In the genomic region with DNA sequence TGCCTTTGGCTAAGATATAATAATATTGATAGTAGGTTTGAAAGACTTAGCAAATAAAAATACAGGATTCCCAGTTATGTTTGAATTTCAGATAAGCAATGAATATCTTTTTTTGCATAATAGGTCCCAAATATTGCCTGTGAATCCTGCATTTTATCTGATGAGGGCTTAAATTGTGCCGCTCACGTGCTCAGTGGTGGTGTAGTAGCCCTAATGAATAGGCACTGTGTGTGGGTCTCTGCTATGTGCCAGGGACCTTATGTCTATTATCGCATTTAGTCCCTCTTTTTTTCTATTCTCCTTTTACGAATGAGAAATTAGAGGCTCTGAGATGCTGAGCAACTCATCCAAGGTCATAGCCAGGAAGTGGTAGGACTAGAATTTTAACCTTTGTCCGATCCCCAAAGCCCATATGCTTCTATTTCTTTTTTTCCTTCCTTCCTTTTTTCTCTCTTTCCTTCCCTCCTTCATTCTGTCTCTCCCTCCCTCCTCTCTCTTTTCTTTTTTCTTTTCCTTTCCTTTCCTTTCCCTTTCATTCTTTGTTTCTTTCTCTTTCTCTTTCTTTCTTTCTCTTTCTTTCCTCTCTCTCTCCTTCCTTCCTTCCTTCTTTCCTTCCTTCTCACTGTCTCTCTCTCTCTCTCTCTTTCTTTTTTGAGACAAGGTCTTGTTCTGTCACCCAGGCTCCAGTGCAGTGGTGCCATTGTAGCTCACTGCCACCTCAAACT, we compare ENCODE assay signal across 19 cellular contexts. TPM values are rescaled to one million over a fixed set of nuclear protein-coding genes. Genes with fewer than 3 reads are reported as not detected.
DNase-seq lines count a peak whose midpoint lies in the region; ATAC-seq and TF ChIP-seq lines count a peak whose summit lies in the region.
"Had no signal": no experiment of that assay in that cellular context is flagged by ENCODE, and none has a peak within 500 bp of the region (broad histone marks: within the 10 kb centered on the region; RNA-seq: fewer than 3 reads in every experiment).

No MANE protein-coding gene starts in this region.

- H3K9me3 Mint-ChIP-seq in activated CD8-positive, alpha-beta memory T cell treated with anti-CD3 and anti-CD28 coated beads, Interleukin-2, amount 10 ng/mL, durations not matched to agents 7 days and 5 days (ENCODE audit: low read depth) = no peaks in the 10 kb centered on the region
- 0 out of 2 replicates have a peak, but pooled peaks cover 3% of the 10 kb centered on the region for H3K9me3 Mint-ChIP-seq in WTC11
- no peaks in the 10 kb centered on the region for H3K9me3 Mint-ChIP-seq in stimulated activated effector memory CD8-positive, alpha-beta T cell treated with anti-CD3 and anti-CD28 coated beads, Interleukin-12 subunit alpha, Interleukin-12 subunit beta, amount 100 ng/mL, for 72 hours
- H3K9me3 Mint-ChIP-seq: activated T-cell treated with anti-CD3 and anti-CD28 coated beads, Interleukin-2, amount 50 U/mL, for 4 hours had no signal

- peak overlapping the region; percentile 63 for H3K27ac ChIP-seq in iPS-20b (ENCODE audit: low read length)
- H3K27ac ChIP-seq: stomach had no signal

- peaks cover 55% of the 10 kb centered on the region for H3K4me1 Mint-ChIP-seq in activated CD8-positive, alpha-beta memory T cell treated with anti-CD3 and anti-CD28 coated beads, Interleukin-2, amount 10 ng/mL, durations not matched to agents 7 days and 5 days
- H3K4me1 Mint-ChIP-seq in WTC11 = peaks cover 42% of the 10 kb centered on the region
- H3K4me1 Mint-ChIP-seq in stimulated activated effector memory CD8-positive, alpha-beta T cell treated with anti-CD3 and anti-CD28 coated beads, Interleukin-12 subunit alpha, Interleukin-12 subunit beta, amount 100 ng/mL, for 72 hours = peaks cover 58% of the 10 kb centered on the region

- POLR2A ChIA-PET in WTC11 (lab: Charles Lee) = interaction anchor here (0.8 to 1.0 kb wide), 2 partner anchors 8 to 46 kb away, joined by 3 read pairs; no protein-coding TSS in a partner anchor

- peaks cover 5% of the 10 kb centered on the region for H3K27me3 Mint-ChIP-seq in activated CD8-positive, alpha-beta memory T cell treated with anti-CD3 and anti-CD28 coated beads, Interleukin-2, amount 10 ng/mL, durations not matched to agents 7 days and 5 days
- H3K27me3 Mint-ChIP-seq in WTC11 (ENCODE audit: low read depth) = no peaks in the 10 kb centered on the region

- H3K4me3 Mint-ChIP-seq in activated CD8-positive, alpha-beta memory T cell treated with anti-CD3 and anti-CD28 coated beads, Interleukin-2, amount 10 ng/mL, durations not matched to agents 7 days and 5 days = no peak overlapping the region
- H3K4me3 Mint-ChIP-seq in WTC11 = no peak overlapping the region
- no peak overlapping the region for H3K4me3 Mint-ChIP-seq in stimulated activated effector memory CD8-positive, alpha-beta T cell treated with anti-CD3 and anti-CD28 coated beads, Interleukin-12 subunit alpha, Interleukin-12 subunit beta, amount 100 ng/mL, for 72 hours
- H3K4me3 Mint-ChIP-seq: activated CD4-positive, alpha-beta T cell treated with anti-CD3 and anti-CD28 coated beads for 36 hours; activated T-cell treated with anti-CD3 and anti-CD28 coated beads, Interleukin-2, amount 50 U/mL, for 4 hours had no signal

- no peak for ATAC-seq in activated CD8-positive, alpha-beta memory T cell treated with anti-CD3 and anti-CD28 coated beads, Interleukin-2, amount 10 ng/mL, durations not matched to agents 7 days and 5 days
- ATAC-seq in WTC11 (no peak), GM19324 (IDR thresholded peaks at IDR 0.05; ENCODE audit: low FRiP score, unreplicated experiment) (no peak)
- no peak for ATAC-seq in stimulated activated effector memory CD8-positive, alpha-beta T cell treated with anti-CD3 and anti-CD28 coated beads, Interleukin-12 subunit alpha, Interleukin-12 subunit beta, amount 100 ng/mL, for 72 hours
- ATAC-seq: activated CD4-positive, alpha-beta T cell treated with anti-CD3 and anti-CD28 coated beads for 36 hours; activated T-cell treated with anti-CD3 and anti-CD28 coated beads, Interleukin-2, amount 50 U/mL, for 4 hours; GM12878; left ventricle myocardium superior had no signal

- H3K27me3 ChIP-seq in iPS-20b (ENCODE audit: insufficient read depth, low read length) = no peaks in the 10 kb centered on the region
- H3K27me3 ChIP-seq: stomach had no signal

- H3K9ac ChIP-seq in iPS-20b (ENCODE audit: low read depth, low read length) = peak overlapping the region; percentile 60; the same call in 1 of the 2 replicates

- CTCF ChIA-PET in activated CD8-positive, alpha-beta memory T cell treated with anti-CD3 and anti-CD28 coated beads, Interleukin-2, amount 10 ng/mL, durations not matched to agents 7 days and 5 days (lab: Charles Lee) = interaction anchor here (2.6 kb wide), 1 partner anchor 47 kb away, joined by 7 read pairs; a partner anchor contains a TSS
- CTCF ChIA-PET in WTC11 (lab: Charles Lee) = interaction anchor here (1.0 kb wide), 1 partner anchor 47 kb away, joined by 4 read pairs; a partner anchor contains a TSS

- H3K36me3 Mint-ChIP-seq in activated CD8-positive, alpha-beta memory T cell treated with anti-CD3 and anti-CD28 coated beads, Interleukin-2, amount 10 ng/mL, durations not matched to agents 7 days and 5 days = no peaks in the 10 kb centered on the region
- no peaks in the 10 kb centered on the region for H3K36me3 Mint-ChIP-seq in WTC11
- H3K36me3 Mint-ChIP-seq in stimulated activated effector memory CD8-positive, alpha-beta T cell treated with anti-CD3 and anti-CD28 coated beads, Interleukin-12 subunit alpha, Interleukin-12 subunit beta, amount 100 ng/mL, for 72 hours = peaks cover 14% of the 10 kb centered on the region

- no peaks in the 10 kb centered on the region for H3K36me3 ChIP-seq in iPS-20b (ENCODE audit: insufficient read depth, low read depth, low read length)

- peaks cover 30% of the 10 kb centered on the region for H3K4me1 ChIP-seq in iPS-20b (ENCODE audit: insufficient read depth, low read length)
- H3K4me1 ChIP-seq: Caco-2 had no signal

- H3K4me3 ChIP-seq in iPS-20b (ENCODE audit: low read length) = peak overlapping the region; percentile 34; the same call in 1 of the 2 replicates
- H3K4me3 ChIP-seq: GM12878, stomach had no signal

- no peak for DNase-seq in activated CD8-positive, alpha-beta memory T cell treated with anti-CD3 and anti-CD28 coated beads, Interleukin-2, amount 10 ng/mL, durations not matched to agents 7 days and 5 days
- DNase-seq in activated CD8-positive, alpha-beta memory T cell treated with anti-CD3 and anti-CD28 coated beads, Interleukin-2, amount 50 U/mL, for 4 hours = no peak
- DNase-seq in WTC11 (ENCODE audit: low spot score) (no peak), H4 (ENCODE audit: low spot score) (no peak), UCSD-AML1 (lab: John Stamatoyannopoulos, UW; ENCODE audit: unreplicated experiment) (no peak)
- DNase-seq in stimulated activated effector memory CD8-positive, alpha-beta T cell treated with anti-CD3 and anti-CD28 coated beads, Interleukin-12 subunit alpha, Interleukin-12 subunit beta, amount 100 ng/mL, for 72 hours (ENCODE audit: low spot score in 2 of 2) = no peak
- DNase-seq: activated CD4-positive, alpha-beta T cell treated with anti-CD3 and anti-CD28 coated beads for 36 hours; activated T-cell treated with anti-CD3 and anti-CD28 coated beads, Interleukin-2, amount 50 U/mL, for 4 hours; Caco-2; central memory CD4-positive, alpha-beta T cell; left ventricle myocardium superior; NCI-H146; NCI-H345; nephron progenitor cell; NK-92 treated with Interleukin-12 subunit alpha and Interleukin-12 subunit beta, amount 100 ng/mL, for 24 hours; stomach had no signal

- no peak for TF ChIP-seq CTCF in WTC11 (IDR thresholded peaks at IDR 0.05)

- peak overlapping the region; percentile 58 for H3K27ac Mint-ChIP-seq in activated CD8-positive, alpha-beta memory T cell treated with anti-CD3 and anti-CD28 coated beads, Interleukin-2, amount 10 ng/mL, durations not matched to agents 7 days and 5 days
- peak overlapping the region; percentile 98 for H3K27ac Mint-ChIP-seq in WTC11
- peak overlapping the region; percentile 97 for H3K27ac Mint-ChIP-seq in stimulated activated effector memory CD8-positive, alpha-beta T cell treated with anti-CD3 and anti-CD28 coated beads, Interleukin-12 subunit alpha, Interleukin-12 subunit beta, amount 100 ng/mL, for 72 hours

- H3K9me3 ChIP-seq in iPS-20b (ENCODE audit: insufficient read depth, low read depth, low read length) = no peaks in the 10 kb centered on the region
- H3K9me3 ChIP-seq: Caco-2, stomach had no signal

TF ChIP-seq in WTC11, 78 proteins besides CTCF, POLR2A, EP300 and RAD21:
- TF ChIP-seq IRF2 (CRISPR knock-in tag; IDR thresholded peaks at IDR 0.05; ENCODE audit: borderline replicate concordance, low read depth) = no peak
- TF ChIP-seq, protein P1, sequence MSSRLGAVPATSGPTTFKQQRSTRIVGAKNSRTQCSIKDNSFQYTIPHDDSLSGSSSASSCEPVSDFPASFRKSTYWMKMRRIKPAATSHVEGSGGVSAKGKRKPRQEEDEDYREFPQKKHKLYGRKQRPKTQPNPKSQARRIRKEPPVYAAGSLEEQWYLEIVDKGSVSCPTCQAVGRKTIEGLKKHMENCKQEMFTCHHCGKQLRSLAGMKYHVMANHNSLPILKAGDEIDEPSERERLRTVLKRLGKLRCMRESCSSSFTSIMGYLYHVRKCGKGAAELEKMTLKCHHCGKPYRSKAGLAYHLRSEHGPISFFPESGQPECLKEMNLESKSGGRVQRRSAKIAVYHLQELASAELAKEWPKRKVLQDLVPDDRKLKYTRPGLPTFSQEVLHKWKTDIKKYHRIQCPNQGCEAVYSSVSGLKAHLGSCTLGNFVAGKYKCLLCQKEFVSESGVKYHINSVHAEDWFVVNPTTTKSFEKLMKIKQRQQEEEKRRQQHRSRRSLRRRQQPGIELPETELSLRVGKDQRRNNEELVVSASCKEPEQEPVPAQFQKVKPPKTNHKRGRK (CRISPR knock-in tag; IDR thresholded peaks at IDR 0.05; ENCODE audit: borderline replicate concordance) = peak; percentile 95; the same call in 1 of the 2 replicates

RNA-seq across cellular contexts. Expression of a gene that starts 47.2 kb away (rescaled TPM):
- total RNA-seq in activated CD8-positive, alpha-beta memory T cell treated with anti-CD3 and anti-CD28 coated beads, Interleukin-2, amount 10 ng/mL, durations not matched to agents 7 days and 5 days = 10 to 100 TPM in 1 of 2 experiments, 1 to 10 TPM in 1; 4.7 to 16.0 TPM
- total RNA-seq in WTC11 (2021) = 11.3 to 17.8 TPM (median 13.3 TPM) in 3 replicates
- 3.2 and 3.8 TPM in 2 replicates for total RNA-seq in H4 (2014; rRNA removed; shearing (Covaris generic))
